Comparison of ENCODE assay signal across 27 cellular contexts in genomic region chr2:229880892-229881553, GRCh38.
"Had no signal": no experiment of that assay in that cellular context is flagged by ENCODE, and none has a peak within 500 bp of the region (broad histone marks: within the 10 kb centered on the region; RNA-seq: fewer than 3 reads in every experiment).

No MANE protein-coding gene starts in this region.

- H3K9me3 ChIP-seq: esophagus muscularis mucosa, gastroesophageal sphincter, heart left ventricle, left ventricle myocardium inferior, lower lobe of right lung, ovary, psoas muscle, spleen, thoracic aorta, tibial nerve, upper lobe of right lung, uterus had no signal

- H3K4me3 Mint-ChIP-seq: natural killer cell; stimulated activated naive B cell treated with anti-CD40 and anti-IgM and Interleukin-4, amounts not matched to agents 10 μg/mL and 1 μg/mL and 100 μg/mL, for 72 hours; stimulated activated naive CD8-positive, alpha-beta T cell treated with anti-CD3 and anti-CD28 coated beads, Interleukin-15, Interleukin-2, amounts not matched to agents 100 ng/mL and 50 ng/mL, for 24 hours had no signal

- H3K36me3 ChIP-seq: ovary, uterus had no signal

- H2AFZ ChIP-seq: hepatocyte had no signal

- FAIRE-seq: endothelial cell of umbilical vein had no signal

- H3K27me3 Mint-ChIP-seq: stimulated activated naive B cell treated with anti-CD40 and anti-IgM and Interleukin-4, amounts not matched to agents 10 μg/mL and 1 μg/mL and 100 μg/mL, for 72 hours; stimulated activated naive CD8-positive, alpha-beta T cell treated with anti-CD3 and anti-CD28 coated beads, Interleukin-15, Interleukin-2, amounts not matched to agents 100 ng/mL and 50 ng/mL, for 24 hours had no signal

- H3K27ac ChIP-seq: coronary artery, esophagus muscularis mucosa, foreskin keratinocyte, gastroesophageal sphincter, heart left ventricle, hepatocyte, left ventricle myocardium inferior, lower lobe of right lung, ovary, psoas muscle, skin epidermis, spleen, thoracic aorta, tibial nerve, upper lobe of right lung, uterus had no signal

- DNase-seq: dermis blood vessel endothelial cell; effector memory CD4-positive, alpha-beta T cell; foreskin keratinocyte; heart left ventricle; left cardiac atrium; left ventricle myocardium inferior; lower lobe of right lung; natural killer cell; occipital lobe; ovary; posterior cingulate gyrus; psoas muscle; right cardiac atrium; spleen; stimulated activated CD4-positive, alpha-beta T cell treated with anti-CD3 and anti-CD28 coated beads, Interleukin-4, amount 100 ng/mL, for 4 hours; stimulated activated naive B cell treated with anti-CD40 and anti-IgM and Interleukin-4, amounts not matched to agents 10 μg/mL and 1 μg/mL and 100 μg/mL, for 72 hours; upper lobe of right lung; uterus had no signal

- H3K9me3 Mint-ChIP-seq: natural killer cell; stimulated activated naive B cell treated with anti-CD40 and anti-IgM and Interleukin-4, amounts not matched to agents 10 μg/mL and 1 μg/mL and 100 μg/mL, for 72 hours; stimulated activated naive CD8-positive, alpha-beta T cell treated with anti-CD3 and anti-CD28 coated beads, Interleukin-15, Interleukin-2, amounts not matched to agents 100 ng/mL and 50 ng/mL, for 24 hours had no signal

- H3K4me2 ChIP-seq: hepatocyte had no signal

- H3K4me3 ChIP-seq: coronary artery, esophagus muscularis mucosa, gastroesophageal sphincter, heart left ventricle, hepatocyte, left ventricle myocardium inferior, lower lobe of right lung, ovary, psoas muscle, skin epidermis, spleen, thoracic aorta, tibial nerve, upper lobe of right lung, uterus had no signal

- ATAC-seq: foreskin keratinocyte; gastroesophageal sphincter; heart left ventricle; left cardiac atrium; lower lobe of right lung; natural killer cell; psoas muscle; right cardiac atrium; stimulated activated naive B cell treated with anti-CD40 and anti-IgM and Interleukin-4, amounts not matched to agents 10 μg/mL and 1 μg/mL and 100 μg/mL, for 72 hours; upper lobe of right lung had no signal

- H3K27me3 ChIP-seq: esophagus muscularis mucosa, foreskin keratinocyte, gastroesophageal sphincter, heart left ventricle, hepatocyte, ovary, spleen, tibial nerve, upper lobe of right lung, uterus had no signal

- H3K27ac Mint-ChIP-seq: stimulated activated naive B cell treated with anti-CD40 and anti-IgM and Interleukin-4, amounts not matched to agents 10 μg/mL and 1 μg/mL and 100 μg/mL, for 72 hours; stimulated activated naive CD8-positive, alpha-beta T cell treated with anti-CD3 and anti-CD28 coated beads, Interleukin-15, Interleukin-2, amounts not matched to agents 100 ng/mL and 50 ng/mL, for 24 hours had no signal

- H3K4me1 ChIP-seq: foreskin keratinocyte, uterus had no signal
